ENCODE assay signal across 23 cellular contexts in the genomic region with DNA sequence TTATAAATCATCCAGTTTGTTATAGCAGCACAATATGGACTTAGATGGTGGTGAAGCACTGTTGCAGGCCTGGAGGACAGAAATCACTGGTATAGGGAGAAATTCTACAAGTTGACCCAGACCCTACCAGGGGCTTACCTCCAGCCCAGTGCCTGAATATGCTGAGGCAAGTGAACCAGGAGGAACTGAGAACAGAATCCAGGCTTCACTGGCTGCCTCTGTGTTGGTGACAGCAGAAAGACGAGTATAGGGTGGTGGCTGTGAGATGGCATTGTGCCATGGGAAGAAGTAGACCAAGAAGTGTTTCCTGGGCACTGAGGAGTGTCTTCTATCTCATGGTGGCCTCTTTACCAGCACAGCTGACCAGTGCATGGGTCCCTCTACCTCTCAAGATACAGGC. TPM values are rescaled to one million over a fixed set of nuclear protein-coding genes. Genes with fewer than 3 reads are reported as not detected.
"Had no signal": no experiment of that assay in that cellular context is flagged by ENCODE, and none has a peak within 500 bp of the region (broad histone marks: within the 10 kb centered on the region; RNA-seq: fewer than 3 reads in every experiment).

No MANE protein-coding gene starts in this region.

- H3K27ac ChIP-seq: dorsolateral prefrontal cortex, foreskin keratinocyte, gastroesophageal sphincter, hepatocyte, neutrophil, pancreas, right lobe of liver, testis, tibial artery, upper lobe of left lung had no signal

- H3K4me2 ChIP-seq: hepatocyte had no signal

- H3K27me3 ChIP-seq: heart left ventricle, pancreas, right lobe of liver, testis, upper lobe of left lung had no signal

- H3K4me3 ChIP-seq: dorsolateral prefrontal cortex, gastroesophageal sphincter, heart left ventricle, hepatocyte, lung, mucosa of descending colon, pancreas, right lobe of liver, testis, tibial artery, upper lobe of left lung had no signal

- H3K36me3 ChIP-seq: gastroesophageal sphincter, heart left ventricle, neutrophil, pancreas, right lobe of liver, tibial artery, upper lobe of left lung had no signal

- H2AFZ ChIP-seq: hepatocyte had no signal

- H3K79me2 ChIP-seq: hepatocyte had no signal

- DNase-seq: dorsolateral prefrontal cortex; effector CD4-positive, alpha-beta T cell; foreskin keratinocyte; heart left ventricle; kidney; mesenchymal stem cell; mucosa of descending colon; naive B cell; pancreas; right lobe of liver; small intestine; stimulated activated CD4-positive, alpha-beta T cell treated with anti-CD3 and anti-CD28 coated beads, Interleukin-15, amount 100 ng/mL, for 24 hours; stimulated activated CD4-positive, alpha-beta T cell treated with anti-CD3 and anti-CD28 coated beads, Interleukin-2, amount 100 ng/mL, for 48 hours; stimulated activated naive CD8-positive, alpha-beta T cell treated with anti-CD3 and anti-CD28 coated beads, Interleukin-15, Interleukin-2, amounts not matched to agents 100 U/mL and 50 U/mL, for 24 hours; testis; tibial artery; upper lobe of left lung had no signal

- H3K9me3 ChIP-seq: gastroesophageal sphincter, heart left ventricle, mucosa of descending colon, neutrophil, pancreas, right lobe of liver, testis, tibial artery, upper lobe of left lung had no signal

- H3K4me1 ChIP-seq: foreskin keratinocyte, gastroesophageal sphincter, pancreas, testis, tibial artery had no signal

RNA-seq across cellular contexts. Expression of a gene that starts 40.9 kb away (rescaled TPM):
- polyA plus RNA-seq: fibroblast of lung, foreskin keratinocyte, heart left ventricle, liver, lung, pancreas, small intestine had no signal

RNA-seq across cellular contexts. Expression of a gene that starts 46.4 kb away (rescaled TPM):
- polyA plus RNA-seq: fibroblast of lung, foreskin keratinocyte, heart left ventricle, hepatocyte, liver, lung, pancreas, small intestine had no signal

RNA-seq across cellular contexts. Expression of a gene that starts 57.1 kb away (rescaled TPM):
- polyA plus RNA-seq: heart left ventricle, liver had no signal
